31 cellular contexts compared by ENCODE assay signal in the genomic region with DNA sequence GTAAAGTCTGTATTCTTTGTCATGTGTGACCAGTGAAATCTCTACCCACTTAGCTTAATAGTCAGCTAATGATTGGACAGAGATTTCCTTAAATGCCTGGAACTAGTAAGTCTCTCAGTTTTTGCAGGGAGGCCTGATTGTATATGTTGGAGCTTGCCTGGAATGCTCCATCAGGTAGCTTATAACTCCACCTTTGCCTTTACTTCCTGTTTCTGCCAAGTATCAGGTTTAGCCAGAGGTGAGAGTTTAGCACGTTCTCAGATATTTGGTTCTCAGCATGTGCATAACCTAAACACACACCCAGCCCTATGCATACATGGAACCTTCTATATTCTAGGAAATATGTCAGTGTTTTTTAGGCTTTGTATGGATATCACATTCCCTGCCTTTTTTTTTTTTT.
"Had no signal": no experiment of that assay in that cellular context is flagged by ENCODE, and none has a peak within 500 bp of the region (broad histone marks: within the 10 kb centered on the region; RNA-seq: fewer than 3 reads in every experiment).

No MANE protein-coding gene starts in this region.

- ATAC-seq: activated CD4-positive, CD25-positive, alpha-beta regulatory T cell treated with anti-CD3 and anti-CD28 coated beads, Interleukin-2, amount 50 U/mL, for 24 hours; activated CD8-positive, alpha-beta T cell treated with anti-CD3 and anti-CD28 coated beads for 36 hours; activated T-cell treated with anti-CD3 and anti-CD28 coated beads, Interleukin-2, amount 50 U/mL, for 4 hours; activated T-helper 17 cell treated with anti-CD3 and anti-CD28 coated beads, Interleukin-2, amount 50 U/mL, for 72 hours; effector memory CD8-positive, alpha-beta T cell; heart left ventricle; T-helper 17 cell had no signal

- H3K9me3 Mint-ChIP-seq: effector memory CD8-positive, alpha-beta T cell had no signal

- H3K27ac Mint-ChIP-seq: activated B cell treated with CpG ODN at 0.5 μM for 24 hours; activated CD8-positive, alpha-beta T cell treated with anti-CD3 and anti-CD28 coated beads for 36 hours; activated naive CD8-positive, alpha-beta T cell; activated T-helper 17 cell treated with anti-CD3 and anti-CD28 coated beads, Interleukin-2, amount 50 U/mL, for 72 hours; effector memory CD8-positive, alpha-beta T cell; T-helper 17 cell; T-helper 2 cell treated with Interferon-gamma antibody and Interleukin-4, amounts not matched to agents 5 μg/mL and 100 μg/mL, for 36 hours had no signal

- H3K4me1 ChIP-seq: heart left ventricle had no signal

- DNase-seq: activated B cell treated with CpG ODN at 0.5 μM for 24 hours; activated CD4-positive, alpha-beta T cell treated with anti-CD3 and anti-CD28 coated beads for 48 hours; activated CD4-positive, alpha-beta T cell treated with anti-CD3 and anti-CD28 coated beads, Interleukin-2, amount 50 U/mL, for 1 hour; activated CD4-positive, alpha-beta T cell treated with anti-CD3 and anti-CD28 coated beads, Interleukin-2, amount 50 U/mL, for 48 hours; activated CD8-positive, alpha-beta memory T cell treated with anti-CD3 and anti-CD28 coated beads for 24 hours; activated CD8-positive, alpha-beta T cell treated with anti-CD3 and anti-CD28 coated beads for 36 hours; activated effector memory CD4-positive, alpha-beta T cell treated with Interleukin-2 at 50 U/mL for 16 hours; activated gamma-delta T cell treated with Interleukin-2 at 50 U/mL for 16 hours; activated naive CD4-positive, alpha-beta T cell treated with anti-CD3 and anti-CD28 coated beads, Interleukin-2, amount 50 U/mL, for 16 hours; activated naive CD4-positive, alpha-beta T cell treated with Interleukin-2 at 50 U/mL for 16 hours; activated T-cell treated with anti-CD3 and anti-CD28 coated beads, Interleukin-2, amount 50 U/mL, for 4 hours; amniotic stem cell; anterior cingulate cortex; brain microvascular endothelial cell; caudate nucleus; cortex of kidney; dermis blood vessel endothelial cell; effector CD4-positive, alpha-beta T cell; effector memory CD8-positive, alpha-beta T cell; erythroblast; esophagus squamous epithelium; glutamatergic neuron; heart left ventricle; T-helper 1 cell; T-helper 17 cell; T1000; WERI-Rb-1 had no signal

- H3K4me1 Mint-ChIP-seq: activated B cell treated with CpG ODN at 0.5 μM for 24 hours; activated T-helper 17 cell treated with anti-CD3 and anti-CD28 coated beads, Interleukin-2, amount 50 U/mL, for 72 hours had no signal

- H3K4me3 Mint-ChIP-seq: activated B cell treated with CpG ODN at 0.5 μM for 24 hours; activated CD8-positive, alpha-beta T cell treated with anti-CD3 and anti-CD28 coated beads for 36 hours; activated naive CD8-positive, alpha-beta T cell; activated T-cell treated with anti-CD3 and anti-CD28 coated beads, Interleukin-2, amount 50 U/mL, for 4 hours; activated T-helper 17 cell treated with anti-CD3 and anti-CD28 coated beads, Interleukin-2, amount 50 U/mL, for 72 hours; effector memory CD8-positive, alpha-beta T cell; T-helper 17 cell; T-helper 2 cell treated with Interferon-gamma antibody and Interleukin-4, amounts not matched to agents 5 μg/mL and 100 μg/mL, for 36 hours had no signal

- H3K27me3 ChIP-seq: brain microvascular endothelial cell, esophagus squamous epithelium, heart left ventricle had no signal

- H3K27ac ChIP-seq: brain microvascular endothelial cell, esophagus squamous epithelium, heart left ventricle, WERI-Rb-1 had no signal

- H3K4me3 ChIP-seq: esophagus squamous epithelium, heart left ventricle had no signal
